1 cellular context compared by ENCODE assay signal in genomic region chr9:94563548-94563947, GRCh38.
TF ChIP-seq lines count a peak whose summit lies in the region.

No MANE protein-coding gene starts in this region.

TF ChIP-seq in GM23338, 12 proteins besides CTCF, POLR2A, EP300 and RAD21:
- TF ChIP-seq ZNF462 (CRISPR knock-in tag; IDR thresholded peaks at IDR 0.05) (no peak), ETS1 (IDR thresholded peaks at IDR 0.05) (no peak), JUNB (IDR thresholded peaks at IDR 0.05; ENCODE audit: unreplicated experiment) (no peak), NANOG (IDR thresholded peaks at IDR 0.05; ENCODE audit: borderline replicate concordance) (no peak), EZH2 (IDR thresholded peaks at IDR 0.05; ENCODE audit: low read depth, unreplicated experiment) (no peak), ZNF331 (CRISPR knock-in tag; IDR thresholded peaks at IDR 0.05; ENCODE audit: low read depth) (no peak), ZNF114 (CRISPR knock-in tag; IDR thresholded peaks at IDR 0.05) (no peak), POLR2AphosphoS5 (IDR thresholded peaks at IDR 0.05; ENCODE audit: low read depth) (no peak), REST (IDR thresholded peaks at IDR 0.05; ENCODE audit: unreplicated experiment) (no peak), STAT1 (IDR thresholded peaks at IDR 0.05; ENCODE audit: unreplicated experiment) (no peak), CREB1 (CRISPR knock-in tag; IDR thresholded peaks at IDR 0.05; ENCODE audit: low read depth) (no peak), EZH2phosphoT487 (IDR thresholded peaks at IDR 0.05; ENCODE audit: unreplicated experiment) (no peak)
